1 cellular context compared by ENCODE assay signal in genomic region chr11:107457558-107458271, GRCh38.
TF ChIP-seq lines count a peak whose summit lies in the region.

TSS of gene CWF19L2 (minus strand) at chr11:107457825. CDS start at chr11:107457816, 9 bp downstream.

TF ChIP-seq in HepG2, 621 proteins besides CTCF, POLR2A, EP300 and RAD21 (continued from another document):
- TF ChIP-seq IKZF5 (CRISPR knock-in tag; IDR thresholded peaks at IDR 0.05) (peak; percentile 80), ARID4A (CRISPR knock-in tag; IDR thresholded peaks at IDR 0.05; ENCODE audit: borderline replicate concordance) (peak; percentile 85), CREB1 (IDR thresholded peaks at IDR 0.05) (no peak), CREB1 (CRISPR knock-in tag; IDR thresholded peaks at IDR 0.05) (peak; percentile 61; the same call in 1 of the 2 replicates), ZBTB25 (CRISPR knock-in tag; IDR thresholded peaks at IDR 0.05) (0 out of 2 replicates have a peak, but pooled peaks have one; percentile 25), SOX6 (IDR thresholded peaks at IDR 0.05) (no peak), SOX6 (CRISPR knock-in tag; IDR thresholded peaks at IDR 0.05) (0 out of 2 replicates have a peak, but pooled peaks have one; percentile 33), ZNF335 (CRISPR knock-in tag; IDR thresholded peaks at IDR 0.05) (peak; percentile 70; the same call in 1 of the 2 replicates), MBD4 (IDR thresholded peaks at IDR 0.05; ENCODE audit: borderline replicate concordance, low read length) (no peak)
